Comparison of ENCODE assay signal across 27 cellular contexts in genomic region chr2:200619275-200619674, GRCh38. TPM values are rescaled to one million over a fixed set of nuclear protein-coding genes. Genes with fewer than 3 reads are reported as not detected.
DNase-seq lines count a peak whose midpoint lies in the region; ATAC-seq, FAIRE-seq and TF ChIP-seq lines count a peak whose summit lies in the region.
"Had no signal": no experiment of that assay in that cellular context is flagged by ENCODE, and none has a peak within 500 bp of the region (broad histone marks: within the 10 kb centered on the region; RNA-seq: fewer than 3 reads in every experiment).

No MANE protein-coding gene starts in this region.

- in situ Hi-C loops in mammary epithelial cell (cut with MboI; ENCODE audit: low sequenced_read_pairs in 2 of 2): no loop called here

- no peaks in the 10 kb centered on the region for H3K9me3 ChIP-seq in mammary epithelial cell (replicated peaks; ENCODE audit: insufficient read depth, low read length)
- no peaks in the 10 kb centered on the region for H3K9me3 ChIP-seq in astrocyte (ENCODE audit: insufficient read depth, low read depth, low read length)
- no peaks in the 10 kb centered on the region for H3K9me3 ChIP-seq in liver (ENCODE audit: control insufficient read depth in 4 of 4, low read length in 3 of 4)
- H3K9me3 ChIP-seq: esophagus squamous epithelium, HAP-1, upper lobe of left lung had no signal

- 59% methylated on average over 2 of the region's 2 CpGs for WGBS in mammary epithelial cell (ENCODE audit: low coverage, missing lambda C conversion rate)
- WGBS in liver: 35% methylated on average over 2 of the region's 2 CpGs

- H3K27me3 ChIP-seq in mammary epithelial cell (ENCODE audit: insufficient read depth, low read length): no peaks in the 10 kb centered on the region
- H3K27me3 ChIP-seq in astrocyte (ENCODE audit: insufficient read depth, low read length): no peaks in the 10 kb centered on the region
- H3K27me3 ChIP-seq in liver (ENCODE audit: control insufficient read depth in 4 of 4, insufficient read depth in 4 of 4, low read length in 3 of 4): no peaks in the 10 kb centered on the region
- H3K27me3 ChIP-seq: brain microvascular endothelial cell, esophagus squamous epithelium, upper lobe of left lung had no signal

- H3K27ac ChIP-seq in mammary epithelial cell (ENCODE audit: insufficient read depth, low read depth, low read length) (no peak overlapping the region), astrocyte (ENCODE audit: low read depth, low read length) (no peak overlapping the region), liver (ENCODE audit: low read depth in 1 of 2, low read length in 2 of 2) (peak overlapping the region; percentile 2 to 43)
- H3K27ac ChIP-seq: brain microvascular endothelial cell, esophagus squamous epithelium, KMS-11, upper lobe of left lung, WERI-Rb-1 had no signal

- POLR2A ChIA-PET in MCF 10A (lab: Yijun Ruan, JAX): interaction anchor here (1.0 to 3.7 kb wide), 3 partner anchors 11 to 84 kb away, joined by 3 to 11 read pairs (median 4); no protein-coding TSS in a partner anchor

- H3K4me3 Mint-ChIP-seq in MCF 10A (ENCODE audit: unreplicated experiment): no peak overlapping the region
- H3K4me3 Mint-ChIP-seq in astrocyte (ENCODE audit: unreplicated experiment): no peak overlapping the region
- H3K4me3 Mint-ChIP-seq: activated naive CD8-positive, alpha-beta T cell treated with anti-CD3 and anti-CD28 coated beads, Interleukin-2, amount 10 ng/mL, durations not matched to agents 7 days and 5 days; naive B cell; T-helper 2 cell treated with Interferon-gamma antibody and Interleukin-4, amounts not matched to agents 5 μg/mL and 100 μg/mL, for 36 hours had no signal

- H3K4me1 Mint-ChIP-seq in MCF 10A (ENCODE audit: insufficient read depth, unreplicated experiment): peaks cover 39% of the 10 kb centered on the region
- H3K4me1 Mint-ChIP-seq in astrocyte (ENCODE audit: low read depth, unreplicated experiment): peaks cover 26% of the 10 kb centered on the region

- no peaks in the 10 kb centered on the region for H3K9me3 Mint-ChIP-seq in MCF 10A (ENCODE audit: unreplicated experiment)
- H3K9me3 Mint-ChIP-seq in astrocyte (ENCODE audit: unreplicated experiment): no peaks in the 10 kb centered on the region
- H3K9me3 Mint-ChIP-seq: activated naive CD8-positive, alpha-beta T cell treated with anti-CD3 and anti-CD28 coated beads, Interleukin-2, amount 10 ng/mL, durations not matched to agents 7 days and 5 days; activated T-helper 2 cell treated with anti-CD3 and anti-CD28 coated beads, Interferon-gamma antibody, Interleukin-2, Interleukin-4, amounts not matched to agents 10 μg/mL and 5 μg/mL and 100 μg/mL, durations not matched to agents 14 hours and 24 hours and 36 hours; naive B cell; T-helper 2 cell treated with Interferon-gamma antibody and Interleukin-4, amounts not matched to agents 5 μg/mL and 100 μg/mL, for 36 hours had no signal

- DNase-seq in MCF 10A (ENCODE audit: unreplicated experiment): peak; percentile 63
- no peak for DNase-seq in mammary epithelial cell
- DNase-seq in astrocyte (ENCODE audit: low read depth): peak; percentile 27
- no peak for DNase-seq in HPDE6-E6E7 (ENCODE audit: extremely low spot score)
- no peak for DNase-seq in kidney glomerular epithelial cell (lab: John Stamatoyannopoulos, UW)
- DNase-seq in activated CD8-positive, alpha-beta memory T cell treated with anti-CD3 and anti-CD28 coated beads, Interleukin-2, amount 50 U/mL, for 4 hours: no peak
- DNase-seq: activated CD4-positive, alpha-beta T cell treated with anti-CD3 and anti-CD28 coated beads, Interleukin-2, amount 50 U/mL, for 1 hour; activated naive CD8-positive, alpha-beta T cell treated with anti-CD3 and anti-CD28 coated beads, Interleukin-2, amount 10 ng/mL, durations not matched to agents 7 days and 5 days; brain microvascular endothelial cell; effector memory CD4-positive, alpha-beta T cell; esophagus squamous epithelium; naive B cell; NCI-H1930; occipital lobe; right cardiac atrium; upper lobe of left lung; WERI-Rb-1 had no signal

- ATAC-seq in HG02970 (IDR thresholded peaks at IDR 0.05; ENCODE audit: low FRiP score, unreplicated experiment): no peak

- H4K20me1 ChIP-seq in mammary epithelial cell (ENCODE audit: insufficient read depth, low read length) (no peaks in the 10 kb centered on the region), astrocyte (ENCODE audit: insufficient read depth, low read length) (no peaks in the 10 kb centered on the region)

- H3K36me3 ChIP-seq in mammary epithelial cell (ENCODE audit: insufficient read depth, low read length) (peaks cover 3% of the 10 kb centered on the region), astrocyte (ENCODE audit: insufficient read depth, low read length) (no peaks in the 10 kb centered on the region), liver (ENCODE audit: control insufficient read depth in 4 of 4, insufficient read depth in 3 of 4, low read depth in 1 of 4, low read length in 3 of 4) (peaks cover 8 to 52% (median 40%) of the 10 kb centered on the region in 4 donors)
- H3K36me3 ChIP-seq: brain microvascular endothelial cell, HAP-1, upper lobe of left lung, WERI-Rb-1 had no signal

- H2AFZ ChIP-seq in mammary epithelial cell (ENCODE audit: low read depth, low read length) (no peak overlapping the region), astrocyte (ENCODE audit: low read depth, low read length) (peak overlapping the region; percentile 20)

- H3K4me3 ChIP-seq in mammary epithelial cell (replicated peaks in 1 of 3; ENCODE audit: insufficient read depth in 1 of 3, low read depth in 2 of 3, low read length in 3 of 3) (no peak overlapping the region), astrocyte (ENCODE audit: insufficient read depth, low read depth, low read length) (no peak overlapping the region), liver (ENCODE audit: low read depth in 1 of 3, low read length in 3 of 3) (no peak overlapping the region)
- H3K4me3 ChIP-seq: esophagus squamous epithelium, HAP-1, upper lobe of left lung had no signal

- H3K79me2 ChIP-seq in mammary epithelial cell (ENCODE audit: insufficient read depth, low read length) (no peaks in the 10 kb centered on the region), astrocyte (ENCODE audit: insufficient read depth, low read length) (no peaks in the 10 kb centered on the region)

- peaks cover 21% of the 10 kb centered on the region for H3K36me3 Mint-ChIP-seq in MCF 10A (ENCODE audit: insufficient read depth, unreplicated experiment)
- no peaks in the 10 kb centered on the region for H3K36me3 Mint-ChIP-seq in astrocyte (ENCODE audit: low read depth, unreplicated experiment)
- H3K36me3 Mint-ChIP-seq: activated naive CD8-positive, alpha-beta T cell treated with anti-CD3 and anti-CD28 coated beads, Interleukin-2, amount 10 ng/mL, durations not matched to agents 7 days and 5 days; naive B cell had no signal

- H3K4me1 ChIP-seq in mammary epithelial cell (ENCODE audit: insufficient read depth, low read length) (peaks cover 24% of the 10 kb centered on the region), astrocyte (ENCODE audit: insufficient read depth, low read length) (peaks cover 25% of the 10 kb centered on the region), liver (ENCODE audit: control insufficient read depth in 4 of 4, insufficient read depth in 4 of 4, low read length in 3 of 4) (peaks cover 12 to 71% (median 34%) of the 10 kb centered on the region in 4 donors)
- H3K4me1 ChIP-seq: HAP-1, upper lobe of left lung had no signal

- no TSS peak for BruUV-seq in MCF 10A (replicated peaks; lab: Mats Ljungman, UMichigan)
- BruUV-seq in mammary epithelial cell (replicated peaks; lab: Mats Ljungman, UMichigan): no TSS peak

- no peak for TF ChIP-seq RAD21 in liver (IDR thresholded peaks at IDR 0.05)

- no peak overlapping the region for H3K4me2 ChIP-seq in mammary epithelial cell (ENCODE audit: insufficient read depth, low read depth, low read length)
- H3K4me2 ChIP-seq in astrocyte (ENCODE audit: low read length): no peak overlapping the region
- H3K4me2 ChIP-seq: KMS-11 had no signal

- FAIRE-seq in astrocyte (lab: Jason Lieb, UNC): no peak
- FAIRE-seq: colon, D721Med, RCC 7860 had no signal

- H3K9ac ChIP-seq in mammary epithelial cell (ENCODE audit: insufficient read depth, low read length) (no peak overlapping the region), astrocyte (ENCODE audit: low read length) (no peak overlapping the region), liver (ENCODE audit: low read depth in 1 of 2, low read length in 2 of 2) (no peak overlapping the region)
- H3K9ac ChIP-seq: KMS-11 had no signal

- dilution Hi-C loops in mammary epithelial cell (cut with HindIII; ENCODE audit: low sequenced_read_pairs): no loop called here

- no peaks in the 10 kb centered on the region for H3K27me3 Mint-ChIP-seq in MCF 10A (ENCODE audit: insufficient read depth, unreplicated experiment)
- no peaks in the 10 kb centered on the region for H3K27me3 Mint-ChIP-seq in astrocyte (ENCODE audit: low read depth, unreplicated experiment)
- H3K27me3 Mint-ChIP-seq: naive B cell had no signal

- TF ChIP-seq CTCF in MCF 10A (IDR thresholded peaks at IDR 0.05; ENCODE audit: unreplicated experiment) (no peak), mammary epithelial cell (conservative IDR thresholded peaks at IDR 0.05 in 1 of 2, IDR thresholded peaks at IDR 0.05 in 1 of 2; ENCODE audit: extremely low read depth in 1 of 2, insufficient read depth in 1 of 2, low read depth in 1 of 2, low read length in 2 of 2) (no peak), astrocyte (IDR thresholded peaks at IDR 0.05; ENCODE audit: insufficient read depth, low read depth, low read length) (no peak), liver (IDR thresholded peaks at IDR 0.05; ENCODE audit: low read depth, low read length, missing input control) (no peak)

- intact Hi-C loops in MCF 10A (cut with micrococcal nuclease) (loop anchor here (5.0 kb wide), 1 partner anchor 53 kb away; no protein-coding TSS in a partner anchor), mammary epithelial cell (cut with micrococcal nuclease) (no loop called here)

- H3K27ac Mint-ChIP-seq in MCF 10A (ENCODE audit: low read depth, unreplicated experiment) (no peak overlapping the region), astrocyte (ENCODE audit: unreplicated experiment) (no peak overlapping the region)
- H3K27ac Mint-ChIP-seq: activated naive CD8-positive, alpha-beta T cell treated with anti-CD3 and anti-CD28 coated beads, Interleukin-2, amount 10 ng/mL, durations not matched to agents 7 days and 5 days; activated T-helper 2 cell treated with anti-CD3 and anti-CD28 coated beads, Interferon-gamma antibody, Interleukin-2, Interleukin-4, amounts not matched to agents 10 μg/mL and 5 μg/mL and 100 μg/mL, durations not matched to agents 14 hours and 24 hours and 36 hours; T-helper 2 cell treated with Interferon-gamma antibody and Interleukin-4, amounts not matched to agents 5 μg/mL and 100 μg/mL, for 36 hours had no signal

- CTCF ChIA-PET in MCF 10A (lab: Yijun Ruan, JAX): interaction anchor here (0.7 to 6.5 kb wide), 9 partner anchors 17 to 94 kb away, joined by 3 to 48 read pairs (median 4); no protein-coding TSS in a partner anchor
- CTCF ChIA-PET in mammary epithelial cell (lab: Charles Lee; ENCODE audit: low non-redundant PET): no interaction called here

RNA-seq across cellular contexts. Expression of gene AOX1, which starts 33.5 kb away (rescaled TPM):
- total RNA-seq in MCF 10A (2022): 54.0 and 76.6 TPM in 2 replicates
- 10 to 100 TPM; 54.9 to 75.3 TPM for total RNA-seq in mammary epithelial cell
- polyA plus RNA-seq in mammary epithelial cell: 82.2 TPM
- 263 TPM for polyA minus RNA-seq in mammary epithelial cell
- total RNA-seq in astrocyte: 1.6 and 3.4 TPM in 2 replicates
- 1,000 to 10,000 TPM in 1 of 2 donors, 1 to 10 TPM in 1; 9.9 to 1,131 TPM for total RNA-seq in liver
- 100 to 1,000 TPM; 245 to 727 TPM for polyA plus RNA-seq in liver
- total RNA-seq: activated naive CD8-positive, alpha-beta T cell treated with anti-CD3 and anti-CD28 coated beads, Interleukin-2, amount 10 ng/mL, durations not matched to agents 7 days and 5 days; activated T-helper 2 cell treated with anti-CD3 and anti-CD28 coated beads, Interferon-gamma antibody, Interleukin-2, Interleukin-4, amounts not matched to agents 10 μg/mL and 5 μg/mL and 100 μg/mL, durations not matched to agents 14 hours and 24 hours and 36 hours; HT-29 had no signal

Comparison
In these comparisons a context has a peak if more than half of its experiments do, and no peak if none do; other contexts are left out.
1. DNase-seq: peak in MCF 10A (single experiment) and astrocyte (single experiment); none in mammary epithelial cell (single experiment), HPDE6-E6E7 (single experiment), kidney glomerular epithelial cell (single experiment) and activated CD8-positive, alpha-beta memory T cell treated with anti-CD3 and anti-CD28 coated beads, Interleukin-2, amount 50 U/mL, for 4 hours (single experiment).
2. H3K27ac ChIP-seq: peak in liver (2 of 2); none in mammary epithelial cell (single experiment) and astrocyte (single experiment).